Comparison of ENCODE assay signal across 8 cellular contexts in the genomic region with DNA sequence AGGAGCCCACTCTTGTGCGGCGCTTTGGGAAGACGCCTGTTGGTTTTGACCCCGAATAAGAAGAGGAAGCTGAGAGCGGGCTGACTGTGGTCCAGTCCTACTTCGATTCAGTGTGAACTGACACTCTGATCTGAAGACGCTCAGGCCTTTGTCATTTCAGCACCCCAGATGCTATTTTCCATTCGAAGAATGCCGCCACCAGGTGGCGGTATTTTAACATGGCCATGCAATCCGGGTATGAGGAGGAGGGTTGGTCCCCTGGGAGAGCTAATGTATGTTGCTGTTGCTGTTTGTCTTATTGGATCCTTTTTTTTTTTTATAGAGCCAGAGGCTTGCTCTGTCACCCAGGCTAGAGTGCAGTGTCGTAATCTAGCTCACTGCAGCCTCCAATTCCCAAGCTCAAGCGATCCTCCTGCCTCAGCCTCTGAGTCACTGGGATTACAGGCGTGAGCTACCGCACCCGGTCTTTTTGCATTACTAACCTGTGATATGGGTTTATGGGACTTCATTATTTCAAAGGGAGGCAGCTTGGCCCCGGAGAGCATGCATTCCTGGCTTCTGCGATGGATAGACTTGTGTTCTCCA. TPM values are rescaled to one million over a fixed set of nuclear protein-coding genes. Genes with fewer than 3 reads are reported as not detected.
A peak's percentile ranks its signal among the peaks of the same experiment; 100 is the strongest.
DNase-seq lines count a peak whose midpoint lies in the region; ATAC-seq and TF ChIP-seq lines count a peak whose summit lies in the region.

No MANE protein-coding gene starts in this region.

- DNase-seq in GM03348 (ENCODE audit: low spot score) (peak; percentile 87), NCI-H1436 treated with DMSO at 0.1 percent for 48 hours (lab: John Stamatoyannopoulos, UW) (peak; percentile 83), T-helper 1 cell (peak; percentile 62 to 86 (median 75)), right cardiac atrium (peak; percentile 87 to 97 (median 89)), putamen (ENCODE audit: low spot score) (peak; percentile 90), vagina (ENCODE audit: extremely low spot score in 2 of 2) (no peak)

- peak; percentile 73 to 75 (median 74) for TF ChIP-seq CTCF in vagina (IDR thresholded peaks at IDR 0.05)

- H3K4me3 ChIP-seq in right cardiac atrium (ENCODE audit: low read length): peak overlapping the region; percentile 58
- H3K4me3 ChIP-seq in vagina: peak overlapping the region; percentile 42 to 71

- H3K4me1 ChIP-seq in right cardiac atrium (ENCODE audit: control insufficient read depth, insufficient read depth, low read length) (no peaks in the 10 kb centered on the region), vagina (peaks cover 35% of the 10 kb centered on the region)

- 28% methylated on average over 18 of the region's 18 CpGs for WGBS in right cardiac atrium

- peaks cover 0 to 20% of the 10 kb centered on the region in 2 donors for H3K36me3 ChIP-seq in vagina

- H3K27me3 ChIP-seq in right cardiac atrium (ENCODE audit: control insufficient read depth, insufficient read depth): no peaks in the 10 kb centered on the region
- no peaks in the 10 kb centered on the region for H3K27me3 ChIP-seq in vagina

- TF ChIP-seq POLR2A in vagina (IDR thresholded peaks at IDR 0.05): no peak

- no peaks in the 10 kb centered on the region for H3K9me3 ChIP-seq in right cardiac atrium (ENCODE audit: control insufficient read depth, low read length)
- H3K9me3 ChIP-seq in vagina: no peaks in the 10 kb centered on the region

- H3K27ac ChIP-seq in angular gyrus (ENCODE audit: low read depth, low read length) (peak overlapping the region; percentile 90), right cardiac atrium (ENCODE audit: low read length) (peak overlapping the region; percentile 91), vagina (peak overlapping the region; percentile 66)

- ATAC-seq in HG02678 (IDR thresholded peaks at IDR 0.05; ENCODE audit: unreplicated experiment) (peak; percentile 25), right cardiac atrium (peak; percentile 71)

- intact Hi-C loops in right cardiac atrium (cut with DNase I) (loop anchor here (10.0 kb wide), 2 partner anchors 61 to 311 kb away; partner anchors contain the start of gene ELAVL1 (in 1 of the 4)), vagina (cut with DNase I) (loop anchor here (10.0 kb wide), 2 partner anchors 61 to 311 kb away; partner anchors contain the start of gene ELAVL1)

RNA-seq across cellular contexts. Expression of gene TIMM44, which starts 0.8 kb away (rescaled TPM):
- total RNA-seq in right cardiac atrium (10 to 100 TPM; 51.1 to 88.9 (median 64.0) TPM), vagina (76.1 TPM)
- polyA plus RNA-seq in right cardiac atrium: 64.6 TPM

RNA-seq across cellular contexts. Expression of gene CTXN1, which starts 18.3 kb away (rescaled TPM):
- total RNA-seq in right cardiac atrium (under 1 TPM in 2 of 4 donors, not detected in 2; 0.24 to 0.34 TPM), vagina (14.2 TPM)
- 0.16 TPM for polyA plus RNA-seq in right cardiac atrium

RNA-seq across cellular contexts. Expression of gene SNAPC2, which starts 24.1 kb away (rescaled TPM):
- total RNA-seq in right cardiac atrium (10 to 100 TPM in 3 of 4 donors, 1 to 10 TPM in 1; 9.6 to 14.4 (median 11.0) TPM), vagina (17.4 TPM)
- 12.2 TPM for polyA plus RNA-seq in right cardiac atrium

RNA-seq across cellular contexts. Expression of gene TGFBR3L, which starts 29.6 kb away (rescaled TPM):
- total RNA-seq in right cardiac atrium: 10 to 100 TPM in 3 of 4 donors, 1 to 10 TPM in 1; 8.0 to 17.6 (median 14.5) TPM
- polyA plus RNA-seq in right cardiac atrium: 2.4 TPM
- total RNA-seq in vagina: 1.5 TPM

RNA-seq across cellular contexts. Expression of gene MAP2K7, which starts 40.6 kb away (rescaled TPM):
- 10 to 100 TPM; 23.2 to 32.6 (median 28.5) TPM for total RNA-seq in right cardiac atrium
- polyA plus RNA-seq in right cardiac atrium: 26.9 TPM
- total RNA-seq in vagina: 26.8 TPM

Comparison
In these comparisons a context has a peak if more than half of its experiments do, and no peak if none do; other contexts are left out.
1. DNase-seq: peak in GM03348 (single experiment), NCI-H1436 treated with DMSO at 0.1 percent for 48 hours (single experiment), T-helper 1 cell (5 of 5), right cardiac atrium (3 of 3) and putamen (single experiment); none in vagina (0 of 2).
2. RNA of gene CTXN1, which starts 18.3 kb away (total RNA-seq): 14.2 TPM in vagina (single experiment); 0.24 to 0.34 TPM in right cardiac atrium; every median in the first group is over 10 times any median in the second.
3. Peak in every context shown above with its lines, with median percentiles within 50 percentile points of each other: H3K27ac ChIP-seq.